ENCODE assay signal across 19 cellular contexts in the genomic region with DNA sequence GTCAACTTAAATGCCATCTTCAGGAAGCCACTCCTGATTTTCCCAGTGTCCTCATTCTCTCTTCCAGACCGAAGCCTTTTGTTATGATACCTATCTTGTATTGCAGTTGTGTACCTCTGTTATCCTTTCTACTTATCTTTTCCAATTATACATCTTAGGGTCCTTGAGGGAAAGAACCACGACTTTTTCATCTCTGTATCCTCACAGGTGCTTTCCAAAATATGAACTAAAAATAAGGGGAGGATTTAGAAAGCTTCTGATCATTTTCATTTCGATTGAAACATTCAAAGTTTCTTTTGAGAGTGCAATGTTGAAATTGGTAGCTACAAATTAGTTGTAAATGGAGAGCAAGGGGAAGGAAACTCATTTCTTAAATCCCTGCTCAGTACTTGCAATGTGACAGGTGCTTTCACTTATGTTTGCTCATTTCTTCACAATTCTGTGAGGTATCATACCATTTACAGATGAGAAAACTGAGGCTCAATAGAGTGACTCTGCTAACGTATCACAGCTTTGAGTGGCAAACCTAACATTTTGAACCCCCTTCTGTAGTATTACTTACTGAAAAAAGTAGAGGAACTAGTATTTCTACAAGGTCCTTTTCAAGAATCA. TPM values are rescaled to one million over a fixed set of nuclear protein-coding genes. Genes with fewer than 3 reads are reported as not detected.
DNase-seq lines count a peak whose midpoint lies in the region; ATAC-seq, FAIRE-seq and TF ChIP-seq lines count a peak whose summit lies in the region.
"Had no signal": no experiment of that assay in that cellular context is flagged by ENCODE, and none has a peak within 500 bp of the region (broad histone marks: within the 10 kb centered on the region; RNA-seq: fewer than 3 reads in every experiment).

No MANE protein-coding gene starts in this region.

- in situ Hi-C loops in HepG2 (cut with HindIII; ENCODE audit: extremely low pct_ligation_motif_present, low pct_unique_long_range_greater_than_20kb), result no loop called here

- no peaks in the 10 kb centered on the region for H3K79me2 ChIP-seq in HepG2 (ENCODE audit: insufficient read depth, low read length)

- TF ChIP-seq POLR2A in HepG2 (IDR thresholded peaks at IDR 0.05; ENCODE audit: insufficient read depth in 1 of 2, low read depth in 2 of 2, low read length in 2 of 2) (no peak), right lobe of liver (IDR thresholded peaks at IDR 0.05) (no peak)

- TF ChIP-seq RAD21 in HepG2 (CRISPR knock-in tag; IDR thresholded peaks at IDR 0.05), result no peak

- no peak for TF ChIP-seq CTCF in HepG2 (CRISPR knock-in tag; IDR thresholded peaks at IDR 0.05)
- no peak for TF ChIP-seq CTCF in right lobe of liver (IDR thresholded peaks at IDR 0.05)

- FAIRE-seq in HepG2 (lab: Jason Lieb, UNC), result no peak
- FAIRE-seq: GM18507, GM19239 had no signal

- H3K9me3 ChIP-seq in HepG2 (ENCODE audit: low read length) (peaks cover 11% of the 10 kb centered on the region), right lobe of liver (no peaks in the 10 kb centered on the region)
- H3K9me3 ChIP-seq: BE2C had no signal

- no peak overlapping the region for H2AFZ ChIP-seq in HepG2 (ENCODE audit: low read length)

- H3K9ac ChIP-seq in HepG2 (ENCODE audit: insufficient read depth, low read depth, low read length), result no peak overlapping the region

- POLR2A ChIA-PET in HepG2 (lab: Yijun Ruan, JAX), result no interaction called here

- intact Hi-C loops in HepG2 (cut with micrococcal nuclease; ENCODE audit: unreplicated experiment), result no loop called here
- intact Hi-C loops in right lobe of liver (cut with DNase I), result loop anchor here in 1 of 2 donors (10.0 kb wide), 1 partner anchor 83 kb away; no protein-coding TSS in a partner anchor

- TF ChIP-seq EP300 in HepG2 (IDR thresholded peaks at IDR 0.05; ENCODE audit: low read depth in 2 of 2, low read length in 2 of 2) (no peak), HepG2 (CRISPR knock-in tag; IDR thresholded peaks at IDR 0.05; ENCODE audit: borderline replicate concordance) (no peak)

- H3K4me2 ChIP-seq in HepG2 (ENCODE audit: low read depth, low read length), result no peak overlapping the region; the same call in 1 of the 2 replicates

- no peak for DNase-seq in HepG2 (ENCODE audit: low spot score)
- no peak for DNase-seq in right lobe of liver
- no peak for DNase-seq in T-helper 2 cell treated with Interferon-gamma antibody and Interleukin-4, amounts not matched to agents 5 μg/mL and 100 μg/mL, for 36 hours (ENCODE audit: low spot score)
- no peak for DNase-seq in immature natural killer cell
- DNase-seq in COLO829 (ENCODE audit: low spot score), result no peak
- no peak for DNase-seq in NCI-H1105 treated with DMSO at 0.1 percent for 48 hours (lab: John Stamatoyannopoulos, UW)
- DNase-seq: BE2C, EL, KG1, NCI-H1092, NCI-H1694, NCI-H345, NCI-H526 treated with DMSO at 0.1 percent for 48 hours had no signal

- H3K27ac ChIP-seq in HepG2 (ENCODE audit: extremely low read length, insufficient read depth, low read length), result no peak overlapping the region
- no peak overlapping the region for H3K27ac ChIP-seq in right lobe of liver
- H3K27ac ChIP-seq: HL-60, SK-N-MC had no signal

- H3K4me3 ChIP-seq in HepG2 (replicated peaks in 1 of 3; ENCODE audit: insufficient read depth in 1 of 3, low read depth in 2 of 3, low read length in 3 of 3) (no peak overlapping the region), right lobe of liver (no peak overlapping the region)
- H3K4me3 ChIP-seq: SK-N-MC had no signal

- H4K20me1 ChIP-seq in HepG2 (ENCODE audit: insufficient read depth, low read length), result 0 out of 2 replicates have a peak, but pooled peaks cover 4% of the 10 kb centered on the region

- H3K36me3 Mint-ChIP-seq in T-helper 2 cell treated with Interferon-gamma antibody and Interleukin-4, amounts not matched to agents 5 μg/mL and 100 μg/mL, for 36 hours (ENCODE audit: low read depth), result peaks cover 14% of the 10 kb centered on the region
- H3K36me3 Mint-ChIP-seq in immature natural killer cell, result peaks cover 6 to 13% (median 6%) of the 10 kb centered on the region in 3 donors

- no peaks in the 10 kb centered on the region for H3K27me3 Mint-ChIP-seq in T-helper 2 cell treated with Interferon-gamma antibody and Interleukin-4, amounts not matched to agents 5 μg/mL and 100 μg/mL, for 36 hours (ENCODE audit: low read depth)
- peaks cover 0 to 9% (median 8%) of the 10 kb centered on the region in 3 donors for H3K27me3 Mint-ChIP-seq in immature natural killer cell (ENCODE audit: low read depth in 3 of 3)

- CTCF ChIA-PET in HepG2 (lab: Yijun Ruan, JAX; ENCODE audit: low intra/inter-chr PET ratio, low total read pairs), result no interaction called here

- H3K4me1 Mint-ChIP-seq in T-helper 2 cell treated with Interferon-gamma antibody and Interleukin-4, amounts not matched to agents 5 μg/mL and 100 μg/mL, for 36 hours (ENCODE audit: low read depth), result peaks cover 20% of the 10 kb centered on the region
- H3K4me1 Mint-ChIP-seq in immature natural killer cell, result peaks cover 22 to 26% of the 10 kb centered on the region in 2 donors

- no TSS peak for BruUV-seq in HepG2 (replicated peaks; lab: Mats Ljungman, UMichigan)

- peak overlapping the region; percentile 39 for H3K27ac Mint-ChIP-seq in T-helper 2 cell treated with Interferon-gamma antibody and Interleukin-4, amounts not matched to agents 5 μg/mL and 100 μg/mL, for 36 hours
- peak overlapping the region in 4 of 6 donors; percentile 1 to 31 (median 17) for H3K27ac Mint-ChIP-seq in immature natural killer cell

- ATAC-seq in HepG2 (no peak), right lobe of liver (no peak), HG03175 (IDR thresholded peaks at IDR 0.05; ENCODE audit: unreplicated experiment) (no peak)

- H3K9me3 Mint-ChIP-seq in T-helper 2 cell treated with Interferon-gamma antibody and Interleukin-4, amounts not matched to agents 5 μg/mL and 100 μg/mL, for 36 hours, result peaks cover 14% of the 10 kb centered on the region
- peaks cover 5 to 10% (median 8%) of the 10 kb centered on the region in 6 donors for H3K9me3 Mint-ChIP-seq in immature natural killer cell

- H3K4me1 ChIP-seq in HepG2 (ENCODE audit: insufficient read depth, low read length) (peaks cover 8% of the 10 kb centered on the region; the same call in 1 of the 2 replicates), right lobe of liver (no peaks in the 10 kb centered on the region)
- H3K4me1 ChIP-seq: BE2C had no signal

- WGBS in HepG2 (ENCODE audit: low lambda C conversion rate), result 66% methylated on average over 4 of the region's 4 CpGs
- 70% methylated on average over 4 of the region's 4 CpGs for WGBS in right lobe of liver (ENCODE audit: insufficient coverage, low coverage, low lambda C conversion rate, missing lambda C conversion rate)

- H3K36me3 ChIP-seq in HepG2 (replicated peaks in 1 of 2; ENCODE audit: control insufficient read depth in 1 of 2, insufficient read depth in 2 of 2, low read length in 2 of 2) (peaks cover 4 to 11% of the 10 kb centered on the region in 2 experiments; a peak in 4 of 5 replicates), right lobe of liver (peaks cover 0 to 7% (median 0%) of the 10 kb centered on the region in 4 donors)

- H3K4me3 Mint-ChIP-seq in T-helper 2 cell treated with Interferon-gamma antibody and Interleukin-4, amounts not matched to agents 5 μg/mL and 100 μg/mL, for 36 hours, result peak overlapping the region; percentile 44
- H3K4me3 Mint-ChIP-seq in immature natural killer cell, result peak overlapping the region; percentile 79 to 86 (median 86)

- no peaks in the 10 kb centered on the region; a peak in 1 of 5 replicates for H3K27me3 ChIP-seq in HepG2 (ENCODE audit: control insufficient read depth in 1 of 2, insufficient read depth in 2 of 2, low read length in 2 of 2)
- no peaks in the 10 kb centered on the region for H3K27me3 ChIP-seq in right lobe of liver
- H3K27me3 ChIP-seq: BE2C had no signal

RNA-seq across cellular contexts. Expression of gene SLC19A2, which starts 24.2 kb away (rescaled TPM):
- total RNA-seq in HepG2 (2016; rRNA removed; fragmentation: Illumina TruSeq; extraction: Trizol) (19.1 and 30.4 TPM in 2 replicates), right lobe of liver (10 to 100 TPM in 1 of 6 experiments, 1 to 10 TPM in 5; 7.1 to 12.7 (median 8.1) TPM)
- total RNA-seq in HepG2 (2016; cell fraction: cytosol; rRNA removed; fragmentation: Illumina TruSeq; extraction: Trizol; ENCODE audit: low read depth), result 3.8 and 5.2 TPM in 2 replicates
- total RNA-seq in HepG2 (2016; cell fraction: insoluble cytoplasmic fraction; rRNA removed; fragmentation: Illumina TruSeq; extraction: Trizol), result 20.0 and 30.2 TPM in 2 replicates
- total RNA-seq in HepG2 (2016; cell fraction: membrane; rRNA removed; fragmentation: Illumina TruSeq; extraction: Trizol), result 10.5 and 14.2 TPM in 2 replicates
- total RNA-seq in HepG2 (2016; cell fraction: nucleus; rRNA removed; fragmentation: Illumina TruSeq; extraction: Trizol), result 42.1 and 44.8 TPM in 2 replicates
- polyA plus RNA-seq in HepG2 (2011; rRNA removed) (51.2 and 56.0 TPM in 2 replicates), immature natural killer cell (1 to 10 TPM in 1 of 3 donors, under 1 TPM in 2; 0.38 to 2.4 (median 0.51) TPM)
- 32.0 and 44.1 TPM in 2 replicates for polyA plus RNA-seq in HepG2 (2011; cell fraction: cytosol; rRNA removed)
- 29.6 and 34.0 TPM in 2 replicates for polyA plus RNA-seq in HepG2 (2011; cell fraction: nucleus; rRNA removed)
- 36.6 and 42.7 TPM in 2 replicates for polyA plus RNA-seq in HepG2 (2012)
- 1.4 TPM in 2 replicates for polyA plus RNA-seq in HepG2 (2016; cell fraction: cytosol; fragmentation: Illumina TruSeq; extraction: Trizol; ENCODE audit: low read depth)
- polyA plus RNA-seq in HepG2 (2016; cell fraction: insoluble cytoplasmic fraction; fragmentation: Illumina TruSeq; extraction: Trizol; ENCODE audit: low read depth), result 18.6 and 19.7 TPM in 2 replicates
- 4.9 and 6.2 TPM in 2 replicates for polyA plus RNA-seq in HepG2 (2016; cell fraction: membrane; fragmentation: Illumina TruSeq; extraction: Trizol; ENCODE audit: low read depth)
- 62.4 and 64.4 TPM in 2 replicates for polyA plus RNA-seq in HepG2 (2016; cell fraction: nucleus; fragmentation: Illumina TruSeq; extraction: Trizol; ENCODE audit: insufficient read depth, low read depth)
- polyA minus RNA-seq in HepG2 (2011; rRNA and poly(A)+ RNA removed; ENCODE audit: low replicate concordance), result 66.6 and 122 TPM in 2 replicates
- 49.6 and 53.0 TPM in 2 replicates for polyA minus RNA-seq in HepG2 (2011; cell fraction: cytosol; rRNA and poly(A)+ RNA removed)
- polyA minus RNA-seq in HepG2 (2011; cell fraction: nucleus; rRNA and poly(A)+ RNA removed), result 69.3 and 81.4 TPM in 2 replicates

RNA-seq across cellular contexts. Expression of gene CCDC181, which starts 34.2 kb away (rescaled TPM):
- total RNA-seq in HepG2 (2016; rRNA removed; fragmentation: Illumina TruSeq; extraction: Trizol), result 0.07 TPM in 1 of 2 replicates, not detected in the other
- total RNA-seq in HepG2 (2016; cell fraction: cytosol; rRNA removed; fragmentation: Illumina TruSeq; extraction: Trizol; ENCODE audit: low read depth), result not detected in 2 replicates
- total RNA-seq in HepG2 (2016; cell fraction: insoluble cytoplasmic fraction; rRNA removed; fragmentation: Illumina TruSeq; extraction: Trizol), result not detected in 2 replicates
- total RNA-seq in HepG2 (2016; cell fraction: membrane; rRNA removed; fragmentation: Illumina TruSeq; extraction: Trizol), result 0.10 TPM in 1 of 2 replicates, not detected in the other
- total RNA-seq in HepG2 (2016; cell fraction: nucleus; rRNA removed; fragmentation: Illumina TruSeq; extraction: Trizol), result not detected in 2 replicates
- polyA plus RNA-seq in HepG2 (2011; rRNA removed), result not detected in 2 replicates
- not detected in 2 replicates for polyA plus RNA-seq in HepG2 (2011; cell fraction: cytosol; rRNA removed)
- polyA plus RNA-seq in HepG2 (2011; cell fraction: nucleus; rRNA removed), result 0.09 and 0.11 TPM in 2 replicates
- not detected in 2 replicates for polyA plus RNA-seq in HepG2 (2012)
- not detected in 2 replicates for polyA plus RNA-seq in HepG2 (2016; cell fraction: cytosol; fragmentation: Illumina TruSeq; extraction: Trizol; ENCODE audit: low read depth)
- not detected in 2 replicates for polyA plus RNA-seq in HepG2 (2016; cell fraction: insoluble cytoplasmic fraction; fragmentation: Illumina TruSeq; extraction: Trizol; ENCODE audit: low read depth)
- not detected in 2 replicates for polyA plus RNA-seq in HepG2 (2016; cell fraction: membrane; fragmentation: Illumina TruSeq; extraction: Trizol; ENCODE audit: low read depth)
- polyA plus RNA-seq in HepG2 (2016; cell fraction: nucleus; fragmentation: Illumina TruSeq; extraction: Trizol; ENCODE audit: insufficient read depth, low read depth), result not detected in 2 replicates
- 0.28 TPM in 1 of 2 replicates, not detected in the other for polyA minus RNA-seq in HepG2 (2011; rRNA and poly(A)+ RNA removed; ENCODE audit: low replicate concordance)
- polyA minus RNA-seq in HepG2 (2011; cell fraction: cytosol; rRNA and poly(A)+ RNA removed), result not detected in 2 replicates
- 0.62 and 0.77 TPM in 2 replicates for polyA minus RNA-seq in HepG2 (2011; cell fraction: nucleus; rRNA and poly(A)+ RNA removed)
- under 1 TPM in 1 of 6 experiments, not detected in 5; 0.15 TPM for total RNA-seq in right lobe of liver
- polyA plus RNA-seq in immature natural killer cell, result not detected
- total RNA-seq: MCF 10A had no signal
